In the genomic region with DNA sequence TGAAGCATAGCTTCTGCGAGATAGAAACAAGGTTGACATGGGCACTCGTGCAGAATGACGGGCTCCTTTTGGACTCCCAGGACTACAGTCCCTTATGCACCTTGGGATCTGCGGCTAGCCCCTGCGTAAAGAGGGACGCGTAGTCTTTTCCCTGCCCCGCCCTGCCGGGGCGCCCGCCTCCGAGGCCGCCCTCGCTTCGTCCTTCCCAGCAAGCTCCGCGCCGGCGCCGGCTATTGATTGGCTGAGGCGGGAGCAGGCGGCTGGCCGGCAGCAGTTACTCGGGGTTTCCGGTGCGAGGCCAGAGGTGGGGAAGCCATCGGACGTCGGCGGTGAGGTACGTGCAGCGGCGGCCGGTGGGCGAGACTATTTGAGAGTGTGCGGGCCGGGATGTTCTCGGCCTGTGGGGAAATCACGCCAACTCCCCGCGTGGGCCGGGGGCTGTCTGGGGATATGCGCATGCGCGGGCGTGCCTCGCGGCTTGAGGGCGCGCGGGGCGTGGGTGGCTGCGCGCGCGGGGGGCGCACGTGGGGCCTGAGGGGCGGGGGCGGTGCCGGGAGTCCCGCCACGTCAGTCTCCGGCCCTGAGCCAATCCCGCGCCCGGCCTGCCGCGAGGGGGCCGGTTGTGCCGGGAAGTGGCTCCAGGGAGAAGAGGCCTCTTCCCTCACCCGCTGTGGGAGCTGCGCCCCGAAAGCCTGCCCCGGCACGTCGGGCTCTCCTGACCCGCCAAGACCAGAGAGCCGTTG, we compare ENCODE assay signal across 8 cellular contexts. TPM values are rescaled to one million over a fixed set of nuclear protein-coding genes. Genes with fewer than 3 reads are reported as not detected.
DNase-seq lines count a peak whose midpoint lies in the region; ATAC-seq and TF ChIP-seq lines count a peak whose summit lies in the region.

A gene (plus strand): TSS at position 233 of the 743 bp plus-strand sequence. CDS start 671 bp downstream, outside the sequence.

- H3K9me3 Mint-ChIP-seq in chondrocyte (ENCODE audit: low read depth): no peaks in the 10 kb centered on the region

- peaks cover 41% of the 10 kb centered on the region for H3K4me1 Mint-ChIP-seq in chondrocyte (ENCODE audit: low read depth)

- peak within 1 kb of the TSS; percentile 99 for H3K27ac Mint-ChIP-seq in chondrocyte (ENCODE audit: unreplicated experiment)

- peak within 1 kb of the TSS; percentile 95 for H3K4me3 Mint-ChIP-seq in chondrocyte (ENCODE audit: unreplicated experiment)

- H3K27me3 Mint-ChIP-seq in chondrocyte (ENCODE audit: low read depth): no peaks in the 10 kb centered on the region

- DNase-seq in AG20443 (ENCODE audit: low spot score): peak; percentile 99
- DNase-seq in NCI-H460 (ENCODE audit: extremely low read depth, low read depth): peak; percentile 80
- DNase-seq in activated CD4-positive, alpha-beta T cell treated with anti-CD3 and anti-CD28 coated beads for 24 hours (ENCODE audit: low read depth in 2 of 2): peak; percentile 84 to 86
- peak; percentile 98 for DNase-seq in chondrocyte (ENCODE audit: low spot score)
- DNase-seq in kidney tubule cell (ENCODE audit: low spot score): peak; percentile 93
- DNase-seq in stimulated activated CD4-positive, alpha-beta T cell treated with anti-CD3 and anti-CD28 coated beads, Interleukin-1b, Interleukin-23, amount 100 ng/mL, for 24 hours (ENCODE audit: low read depth in 4 of 4, low spot score in 1 of 4): peak; percentile 72 to 89 (median 82)

- TF ChIP-seq CTCF in chondrocyte (IDR thresholded peaks at IDR 0.05): no peak

- ATAC-seq in GM19043 (IDR thresholded peaks at IDR 0.05; ENCODE audit: low read depth, unreplicated experiment): peak; percentile 90
- peak; percentile 83 for ATAC-seq in HG03354 (IDR thresholded peaks at IDR 0.05; ENCODE audit: poor library complexity, severe bottlenecking, unreplicated experiment)

- peaks cover 21% of the 10 kb centered on the region for H3K36me3 Mint-ChIP-seq in chondrocyte (ENCODE audit: low read depth)

RNA-seq across cellular contexts. Expression of the gene that starts here (rescaled TPM):
- 42.2 and 46.2 TPM in 2 replicates for total RNA-seq in NCI-H460 (2014; rRNA removed; shearing (Covaris generic))
- 57.9 and 62.5 TPM in 2 replicates for polyA plus RNA-seq in NCI-H460 (2014; cell fraction: nucleus; rRNA removed)
- 78.3 to 86.7 TPM (median 84.3 TPM) in 3 replicates for total RNA-seq in chondrocyte

Comparison
In these comparisons a context has a peak if more than half of its experiments do, and no peak if none do; other contexts are left out.
1. Peak in every context shown above with its lines: DNase-seq and ATAC-seq.